Comparison of ENCODE assay signal across 20 cellular contexts in genomic region chr14:54471641-54472040, GRCh38. TPM values are rescaled to one million over a fixed set of nuclear protein-coding genes. Genes with fewer than 3 reads are reported as not detected.
A peak's percentile ranks its signal among the peaks of the same experiment; 100 is the strongest.
DNase-seq lines count a peak whose midpoint lies in the region; ATAC-seq and TF ChIP-seq lines count a peak whose summit lies in the region.
"Had no signal": no experiment of that assay in that cellular context is flagged by ENCODE, and none has a peak within 500 bp of the region (broad histone marks: within the 10 kb centered on the region; RNA-seq: fewer than 3 reads in every experiment).

No MANE protein-coding gene starts in this region.

- peaks cover 12% of the 10 kb centered on the region for H3K4me1 ChIP-seq in cardiac muscle cell (ENCODE audit: low read depth)
- H3K4me1 ChIP-seq in liver (ENCODE audit: control insufficient read depth in 4 of 4, insufficient read depth in 4 of 4, low read length in 3 of 4): peaks cover 0 to 5% (median 0%) of the 10 kb centered on the region in 4 donors
- H3K4me1 ChIP-seq in osteoblast (ENCODE audit: insufficient read depth, low read length): peaks cover 15% of the 10 kb centered on the region

- DNase-seq in Right ventricle myocardium inferior (ENCODE audit: missing footprints): no peak
- no peak for DNase-seq in cardiac septum (ENCODE audit: low spot score)
- DNase-seq in cardiac muscle cell (ENCODE audit: low read depth in 1 of 2, low spot score in 1 of 2): no peak
- DNase-seq in stimulated activated CD4-positive, alpha-beta T cell treated with anti-CD3 and anti-CD28 coated beads, Interleukin-4, amount 100 ng/mL, for 4 hours: no peak
- DNase-seq in T-helper 1 cell: no peak
- no peak for DNase-seq in T1000 (lab: John Stamatoyannopoulos, UW)
- DNase-seq in osteoblast (ENCODE audit: insufficient read length, low spot score, missing footprints): no peak
- DNase-seq: activated B cell treated with CpG ODN at 0.5 μM for 24 hours; activated CD4-positive, alpha-beta T cell treated with anti-CD3 and anti-CD28 coated beads, Interleukin-2, amount 50 U/mL, for 4 hours; activated naive CD4-positive, alpha-beta T cell treated with anti-CD3 and anti-CD28 coated beads for 36 hours; DMS53; H9; hippocampal formation; IMR-90; NCI-H1417 treated with DMSO at 0.1 percent for 48 hours; NCI-H2029 treated with DMSO at 0.1 percent for 48 hours; SHP77 treated with DMSO at 0.1 percent for 48 hours; stimulated activated CD4-positive, alpha-beta T cell treated with anti-CD3 and anti-CD28 coated beads, Interleukin-4, amount 100 ng/mL, for 1 hour; tibial artery had no signal

- H3K27ac ChIP-seq in cardiac muscle cell (peak overlapping the region; percentile 79), liver (ENCODE audit: low read depth in 1 of 2, low read length in 2 of 2) (no peak overlapping the region), osteoblast (ENCODE audit: low read depth, low read length) (no peak overlapping the region)

- H3K4me3 ChIP-seq in cardiac muscle cell: no peak overlapping the region
- H3K4me3 ChIP-seq in liver (ENCODE audit: low read depth in 1 of 3, low read length in 3 of 3): no peak overlapping the region
- no peak overlapping the region for H3K4me3 ChIP-seq in osteoblast (ENCODE audit: insufficient read depth, low read length)
- H3K4me3 ChIP-seq: tibial artery had no signal

- H3K36me3 ChIP-seq in cardiac muscle cell (peaks cover 4% of the 10 kb centered on the region), liver (ENCODE audit: control insufficient read depth in 4 of 4, insufficient read depth in 3 of 4, low read depth in 1 of 4, low read length in 3 of 4) (no peaks in the 10 kb centered on the region), osteoblast (ENCODE audit: insufficient read depth, low read length) (peaks cover 12% of the 10 kb centered on the region)

- intact Hi-C loops in Right ventricle myocardium inferior (cut with DNase I) (no loop called here), cardiac septum (cut with DNase I) (no loop called here)

- H4K20me1 ChIP-seq in osteoblast (ENCODE audit: insufficient read depth, low read length): peaks cover 2% of the 10 kb centered on the region

- no peak overlapping the region for H2AFZ ChIP-seq in osteoblast (ENCODE audit: low read length)

- H3K27me3 ChIP-seq in cardiac muscle cell (no peaks in the 10 kb centered on the region), liver (ENCODE audit: control insufficient read depth in 4 of 4, insufficient read depth in 4 of 4, low read length in 3 of 4) (no peaks in the 10 kb centered on the region), osteoblast (ENCODE audit: insufficient read depth, low read length) (no peaks in the 10 kb centered on the region)
- H3K27me3 ChIP-seq: tibial artery had no signal

- H3K79me2 ChIP-seq in osteoblast (ENCODE audit: insufficient read depth, low read length): no peaks in the 10 kb centered on the region

- WGBS in liver: 65% methylated on average over 4 of the region's 4 CpGs

- no peak overlapping the region for H3K9ac ChIP-seq in liver (ENCODE audit: low read depth in 1 of 2, low read length in 2 of 2)

- ATAC-seq in Right ventricle myocardium inferior: peak; percentile 79

- TF ChIP-seq RAD21 in liver (IDR thresholded peaks at IDR 0.05): no peak

- H3K9me3 ChIP-seq in cardiac muscle cell (ENCODE audit: low read depth) (no peaks in the 10 kb centered on the region), liver (ENCODE audit: control insufficient read depth in 4 of 4, low read length in 3 of 4) (peaks cover 0 to 11% (median 3%) of the 10 kb centered on the region in 4 donors), osteoblast (ENCODE audit: low read depth, low read length) (peaks cover 2% of the 10 kb centered on the region)
- H3K9me3 ChIP-seq: tibial artery had no signal

- H3K4me2 ChIP-seq in osteoblast (ENCODE audit: insufficient read depth, low read length): no peak overlapping the region

- TF ChIP-seq CTCF in cardiac muscle cell (IDR thresholded peaks at IDR 0.05; ENCODE audit: low read depth, low read length): no peak
- TF ChIP-seq CTCF in liver (IDR thresholded peaks at IDR 0.05; ENCODE audit: low read depth, low read length, missing input control): no peak
- no peak for TF ChIP-seq CTCF in osteoblast (IDR thresholded peaks at IDR 0.05; ENCODE audit: extremely low read depth, low read depth, low read length)

TF ChIP-seq in liver, 16 proteins besides CTCF, POLR2A, EP300 and RAD21:
- TF ChIP-seq TAF1 (conservative IDR thresholded peaks at IDR 0.05) (no peak), HNF4A (conservative IDR thresholded peaks at IDR 0.05) (peak in 1 of 2 donors; percentile 36), FOXA2 (IDR thresholded peaks at IDR 0.05) (peak; percentile 4)

RNA-seq across cellular contexts. Expression of gene GMFB, which starts 17.1 kb away (rescaled TPM):
- 24.9 TPM for total RNA-seq in Right ventricle myocardium inferior
- total RNA-seq in cardiac septum: 29.5 TPM
- 26.7 and 60.3 TPM in 2 replicates for total RNA-seq in cardiac muscle cell
- polyA plus RNA-seq in cardiac muscle cell: 38.1 and 45.0 TPM in 2 replicates
- total RNA-seq in liver: 10 to 100 TPM; 23.5 to 26.3 TPM
- polyA plus RNA-seq in liver: 10 to 100 TPM; 13.3 to 17.8 TPM
- 77.2 and 98.8 TPM in 2 replicates for total RNA-seq in osteoblast

RNA-seq across cellular contexts. Expression of gene CNIH1, which starts 30.5 kb away (rescaled TPM):
- total RNA-seq in Right ventricle myocardium inferior: 86.8 TPM
- total RNA-seq in cardiac septum: 77.7 TPM
- 87.3 and 128 TPM in 2 replicates for total RNA-seq in cardiac muscle cell
- 87.2 and 106 TPM in 2 replicates for polyA plus RNA-seq in cardiac muscle cell
- 100 to 1,000 TPM in 1 of 2 donors, 10 to 100 TPM in 1; 33.9 to 102 TPM for total RNA-seq in liver
- polyA plus RNA-seq in liver: 100 to 1,000 TPM; 129 to 193 TPM
- total RNA-seq in osteoblast: 153 and 220 TPM in 2 replicates

RNA-seq across cellular contexts. Expression of gene CGRRF1, which starts 38.1 kb away (rescaled TPM):
- total RNA-seq in Right ventricle myocardium inferior (16.2 TPM), cardiac septum (17.0 TPM), cardiac muscle cell (8.4 and 12.4 TPM in 2 replicates), liver (1 to 10 TPM; 4.9 to 5.2 TPM), osteoblast (15.9 and 17.4 TPM in 2 replicates)
- polyA plus RNA-seq in cardiac muscle cell (22.9 and 40.6 TPM in 2 replicates), liver (10 to 100 TPM in 1 of 2 donors, 1 to 10 TPM in 1; 4.6 to 11.2 TPM)
